8 cellular contexts compared by ENCODE assay signal in the genomic region with DNA sequence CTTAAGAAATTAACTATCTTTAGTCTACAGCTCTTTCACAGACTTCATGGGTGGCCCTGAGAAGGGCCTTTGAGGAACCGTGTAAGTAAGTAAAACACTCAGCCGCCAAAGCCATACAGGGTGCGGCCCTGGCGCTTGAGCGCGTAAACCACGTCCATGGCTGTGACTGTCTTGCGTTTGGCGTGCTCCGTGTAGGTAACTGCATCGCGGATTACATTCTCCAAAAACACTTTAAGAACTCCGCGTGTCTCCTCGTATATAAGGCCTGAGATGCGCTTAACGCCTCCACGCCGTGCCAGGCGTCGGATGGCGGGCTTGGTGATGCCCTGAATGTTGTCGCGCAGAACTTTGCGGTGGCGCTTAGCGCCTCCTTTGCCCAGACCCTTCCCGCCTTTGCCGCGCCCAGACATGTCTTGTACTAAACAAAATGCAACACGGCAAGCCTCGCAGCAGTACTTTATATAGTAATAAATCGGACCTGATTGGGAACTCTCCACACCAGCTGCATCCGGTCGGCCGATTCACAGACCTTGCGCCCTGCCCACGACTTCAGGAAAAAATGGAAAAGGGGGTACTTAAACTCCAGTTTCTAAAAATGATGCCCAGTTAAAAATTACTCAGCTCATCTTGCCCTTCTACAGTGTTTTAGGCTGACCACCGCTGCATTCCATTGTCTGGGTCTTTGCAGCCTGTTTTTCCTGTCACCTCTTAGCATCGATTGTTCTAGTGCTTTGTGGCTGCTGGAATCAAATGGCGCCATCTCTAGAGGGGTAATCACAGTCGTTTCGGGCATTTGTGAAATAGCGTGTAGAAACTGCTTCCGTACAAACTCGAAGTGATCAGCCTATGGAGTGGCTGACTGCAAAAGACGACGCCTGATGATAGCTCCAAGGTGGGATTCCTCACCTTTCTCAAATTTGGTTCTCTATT. TPM values are rescaled to one million over a fixed set of nuclear protein-coding genes. Genes with fewer than 3 reads are reported as not detected.
DNase-seq lines count a peak whose midpoint lies in the region; ATAC-seq, FAIRE-seq and TF ChIP-seq lines count a peak whose summit lies in the region.

No MANE protein-coding gene starts in this region.

- H3K4me1 ChIP-seq in A549: 0 out of 3 replicates have a peak, but pooled peaks cover 3% of the 10 kb centered on the region
- peaks cover 44% of the 10 kb centered on the region for H3K4me1 ChIP-seq in Loucy (ENCODE audit: insufficient read depth, low read length, poor library complexity, severe bottlenecking)
- H3K4me1 ChIP-seq in body of pancreas: peaks cover 17% of the 10 kb centered on the region

- H3K27me3 ChIP-seq in Loucy (ENCODE audit: insufficient read depth, low read length, poor library complexity, severe bottlenecking) (no peaks in the 10 kb centered on the region), body of pancreas (peaks cover 0 to 13% of the 10 kb centered on the region in 2 donors)

- TF ChIP-seq RAD21 in A549 (conservative IDR thresholded peaks at IDR 0.05 in 1 of 2, IDR thresholded peaks at IDR 0.05 in 1 of 2): no peak

- 65% methylated on average over 38 of the region's 48 CpGs for WGBS in A549 (ENCODE audit: missing lambda C conversion rate)
- 7 to 16% methylated on average over 31 to 48 of the region's 48 CpGs for WGBS in body of pancreas, 2 donors

- POLR2A ChIA-PET in A549 (lab: Yijun Ruan, JAX): interaction anchor here (0.8 to 10.7 kb wide), 5 partner anchors 16 to 58 kb away, joined by 3 to 127 read pairs (median 94); a partner anchor contains a TSS

- H3K4me2 ChIP-seq in A549: peak overlapping the region; percentile 78
- peak overlapping the region; percentile 86 for H3K4me2 ChIP-seq in Loucy (ENCODE audit: low read depth, low read length, poor library complexity, severe bottlenecking)

- H2AFZ ChIP-seq in Loucy (ENCODE audit: low read length): peak overlapping the region; percentile 47; the same call in 1 of the 2 replicates

- H3K27ac ChIP-seq in A549: peak overlapping the region; percentile 78 to 90
- peak overlapping the region in 1 of 4 donors; percentile 81 for H3K27ac ChIP-seq in body of pancreas

- peaks cover 25% of the 10 kb centered on the region for H3F3A ChIP-seq in Loucy (ENCODE audit: low read depth)

- H3K9ac ChIP-seq in Loucy (ENCODE audit: low read depth, low read length, poor library complexity, severe bottlenecking): peak overlapping the region; percentile 96

- peaks cover 6% of the 10 kb centered on the region for H3K27me3 Mint-ChIP-seq in T-helper 1 cell treated with Interleukin-12 subunit alpha and Interleukin-12 subunit beta and Interleukin-4 antibody, amounts not matched to agents 30 μg/mL and 1 μg/mL, for 36 hours (ENCODE audit: low read depth)

- CTCF ChIA-PET in A549 (lab: Yijun Ruan, JAX): interaction anchor here (0.9 to 1.4 kb wide), 6 partner anchors 9 to 63 kb away, joined by 3 to 9 read pairs (median 3); a partner anchor contains a TSS

- peak overlapping the region; percentile 97 for H3K27ac Mint-ChIP-seq in T-helper 1 cell treated with Interleukin-12 subunit alpha and Interleukin-12 subunit beta and Interleukin-4 antibody, amounts not matched to agents 30 μg/mL and 1 μg/mL, for 36 hours

- H3K9me3 Mint-ChIP-seq in T-helper 1 cell treated with Interleukin-12 subunit alpha and Interleukin-12 subunit beta and Interleukin-4 antibody, amounts not matched to agents 30 μg/mL and 1 μg/mL, for 36 hours: no peaks in the 10 kb centered on the region

- H3K4me3 Mint-ChIP-seq in T-helper 1 cell treated with Interleukin-12 subunit alpha and Interleukin-12 subunit beta and Interleukin-4 antibody, amounts not matched to agents 30 μg/mL and 1 μg/mL, for 36 hours: peak overlapping the region; percentile 91

- H3K79me2 ChIP-seq in Loucy (ENCODE audit: insufficient read depth, low read length): no peaks in the 10 kb centered on the region

- no peak for FAIRE-seq in A549 (lab: Jason Lieb, UNC)

- no peaks in the 10 kb centered on the region for H4K20me1 ChIP-seq in Loucy (ENCODE audit: insufficient read depth, low read length, poor library complexity, severe bottlenecking)

- no peaks in the 10 kb centered on the region for H3K36me3 Mint-ChIP-seq in T-helper 1 cell treated with Interleukin-12 subunit alpha and Interleukin-12 subunit beta and Interleukin-4 antibody, amounts not matched to agents 30 μg/mL and 1 μg/mL, for 36 hours (ENCODE audit: low read depth)

- H3K36me3 ChIP-seq in Loucy (ENCODE audit: insufficient read depth, low read length) (no peaks in the 10 kb centered on the region), body of pancreas (replicated peaks in 1 of 2; ENCODE audit: insufficient read depth in 1 of 2, low read depth in 2 of 2) (no peaks in the 10 kb centered on the region)

- peaks cover 41% of the 10 kb centered on the region for H3K4me1 Mint-ChIP-seq in T-helper 1 cell treated with Interleukin-12 subunit alpha and Interleukin-12 subunit beta and Interleukin-4 antibody, amounts not matched to agents 30 μg/mL and 1 μg/mL, for 36 hours (ENCODE audit: low read depth)

- TF ChIP-seq POLR2A in A549 (IDR thresholded peaks at IDR 0.05; ENCODE audit: low read length) (peak; percentile 65), body of pancreas (IDR thresholded peaks at IDR 0.05) (peak in 2 of 3 donors; percentile 64 to 76)

- DNase-seq in A549 (ENCODE audit: low read depth in 1 of 2, low spot score in 1 of 2) (peak in 1 of 2 experiments; percentile 83), body of pancreas (peak in 2 of 4 donors; percentile 24 to 59), iPS-NIHi7 (ENCODE audit: extremely low spot score) (peak; percentile 15)
- DNase-seq in stimulated activated CD4-positive, alpha-beta T cell treated with anti-CD3 and anti-CD28 coated beads, Interleukin-12 subunit alpha, Interleukin-12 subunit beta, amount 100 ng/mL, for 48 hours (ENCODE audit: low read depth in 2 of 3, low spot score in 1 of 3): peak; percentile 60 to 75 (median 69)

- H3K9me2 ChIP-seq in Loucy (replicated peaks; ENCODE audit: low read depth, low read length): no peaks in the 10 kb centered on the region

- peak in 1 of 2 experiments; percentile 26; a peak in 1 of 5 replicates for TF ChIP-seq EP300 in A549 (IDR thresholded peaks at IDR 0.05)

- H3K4me3 ChIP-seq in A549: peak overlapping the region; percentile 52
- H3K4me3 ChIP-seq in Loucy (ENCODE audit: low read length, poor library complexity, severe bottlenecking): peak overlapping the region; percentile 82
- H3K4me3 ChIP-seq in body of pancreas: peak overlapping the region in 1 of 2 donors; percentile 11

- ATAC-seq in A549 (peak; percentile 70), GM19035 (IDR thresholded peaks at IDR 0.05; ENCODE audit: unreplicated experiment) (peak; percentile 36), body of pancreas (peak; percentile 21), HG02763 (IDR thresholded peaks at IDR 0.05; ENCODE audit: unreplicated experiment) (no peak)

- TF ChIP-seq CTCF in A549 (IDR thresholded peaks at IDR 0.05) (no peak), Loucy (conservative IDR thresholded peaks at IDR 0.05; ENCODE audit: low read length) (no peak), body of pancreas (IDR thresholded peaks at IDR 0.05) (no peak)

- H3K9me3 ChIP-seq in A549 (no peaks in the 10 kb centered on the region), Loucy (ENCODE audit: insufficient read depth, low read depth, low read length) (no peaks in the 10 kb centered on the region), body of pancreas (no peaks in the 10 kb centered on the region)

- intact Hi-C loops in body of pancreas (cut with DNase I): no loop called here

TF ChIP-seq in A549, 52 proteins besides CTCF, POLR2A, EP300 and RAD21:
- TF ChIP-seq HOXB5 (CRISPR knock-in tag; IDR thresholded peaks at IDR 0.05) (no peak), FOSB (CRISPR knock-in tag; IDR thresholded peaks at IDR 0.05) (0 out of 2 replicates have a peak, but pooled peaks have one; percentile 28), TFCP2L1 (CRISPR knock-in tag; IDR thresholded peaks at IDR 0.05) (no peak), JUN (IDR thresholded peaks at IDR 0.05) (peak; percentile 68 to 97; a peak in 4 of 5 replicates), ZNF302 (CRISPR knock-in tag; IDR thresholded peaks at IDR 0.05) (no peak), ZSCAN20 (CRISPR knock-in tag; IDR thresholded peaks at IDR 0.05) (no peak), HOXA7 (CRISPR knock-in tag; IDR thresholded peaks at IDR 0.05) (0 out of 2 replicates have a peak, but pooled peaks have one; percentile 25), GATA3 (IDR thresholded peaks at IDR 0.05; ENCODE audit: borderline replicate concordance) (peak; percentile 20; the same call in 1 of the 2 replicates)
- TF ChIP-seq, protein P1, sequence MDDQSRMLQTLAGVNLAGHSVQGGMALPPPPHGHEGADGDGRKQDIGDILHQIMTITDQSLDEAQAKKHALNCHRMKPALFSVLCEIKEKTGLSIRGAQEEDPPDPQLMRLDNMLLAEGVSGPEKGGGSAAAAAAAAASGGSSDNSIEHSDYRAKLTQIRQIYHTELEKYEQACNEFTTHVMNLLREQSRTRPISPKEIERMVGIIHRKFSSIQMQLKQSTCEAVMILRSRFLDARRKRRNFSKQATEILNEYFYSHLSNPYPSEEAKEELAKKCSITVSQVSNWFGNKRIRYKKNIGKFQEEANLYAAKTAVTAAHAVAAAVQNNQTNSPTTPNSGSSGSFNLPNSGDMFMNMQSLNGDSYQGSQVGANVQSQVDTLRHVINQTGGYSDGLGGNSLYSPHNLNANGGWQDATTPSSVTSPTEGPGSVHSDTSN (IDR thresholded peaks at IDR 0.05): peak; percentile 43; the same call in 1 of the 2 replicates
- TF ChIP-seq, protein P2, sequence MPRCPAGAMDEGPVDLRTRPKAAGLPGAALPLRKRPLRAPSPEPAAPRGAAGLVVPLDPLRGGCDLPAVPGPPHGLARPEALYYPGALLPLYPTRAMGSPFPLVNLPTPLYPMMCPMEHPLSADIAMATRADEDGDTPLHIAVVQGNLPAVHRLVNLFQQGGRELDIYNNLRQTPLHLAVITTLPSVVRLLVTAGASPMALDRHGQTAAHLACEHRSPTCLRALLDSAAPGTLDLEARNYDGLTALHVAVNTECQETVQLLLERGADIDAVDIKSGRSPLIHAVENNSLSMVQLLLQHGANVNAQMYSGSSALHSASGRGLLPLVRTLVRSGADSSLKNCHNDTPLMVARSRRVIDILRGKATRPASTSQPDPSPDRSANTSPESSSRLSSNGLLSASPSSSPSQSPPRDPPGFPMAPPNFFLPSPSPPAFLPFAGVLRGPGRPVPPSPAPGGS (IDR thresholded peaks at IDR 0.05): peak; percentile 59; the same call in 1 of the 3 replicates
- TF ChIP-seq, protein P3, sequence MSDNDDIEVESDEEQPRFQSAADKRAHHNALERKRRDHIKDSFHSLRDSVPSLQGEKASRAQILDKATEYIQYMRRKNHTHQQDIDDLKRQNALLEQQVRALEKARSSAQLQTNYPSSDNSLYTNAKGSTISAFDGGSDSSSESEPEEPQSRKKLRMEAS (IDR thresholded peaks at IDR 0.05): peak; percentile 61
TF ChIP-seq in A549: peak in this region for 7.

RNA-seq across cellular contexts. Expression of a gene that starts 38.8 kb away (rescaled TPM):
- polyA plus RNA-seq in A549 (2011; rRNA removed): not detected in 2 replicates
- not detected in 2 replicates for polyA plus RNA-seq in A549 (2012; cell fraction: cytosol; rRNA removed)
- not detected in 2 replicates for polyA plus RNA-seq in A549 (2012; cell fraction: nucleus; rRNA removed)
- polyA plus RNA-seq in A549 (2017; fragmentation: RNase III; extraction: RNeasy Plus Mini Kit Qiagen cat#74134 plus additional on column Dnase treatment): not detected in 3 replicates
- not detected in 2 replicates for polyA minus RNA-seq in A549 (2011; rRNA and poly(A)+ RNA removed)
- total RNA-seq in body of pancreas: not detected
